8 cellular contexts compared by ENCODE assay signal in genomic region chr5:112210430-112211005, GRCh38.
DNase-seq lines count a peak whose midpoint lies in the region; ATAC-seq, FAIRE-seq and TF ChIP-seq lines count a peak whose summit lies in the region.

No MANE protein-coding gene starts in this region.

- H3K4me1 Mint-ChIP-seq in nephron = peaks cover 6% of the 10 kb centered on the region

- H3K4me3 Mint-ChIP-seq in nephron = no peak overlapping the region

- H3K9me3 Mint-ChIP-seq in nephron = no peaks in the 10 kb centered on the region

- peak; percentile 69 for DNase-seq in OCI-M1 (lab: John Stamatoyannopoulos, UW)
- DNase-seq in epithelial cell of proximal tubule (ENCODE audit: low read depth) = no peak
- DNase-seq in activated CD8-positive, alpha-beta memory T cell treated with anti-CD3 and anti-CD28 coated beads, Interleukin-2, amount 50 U/mL, for 4 hours = no peak
- DNase-seq in ureter (ENCODE audit: low spot score) = no peak

- no peaks in the 10 kb centered on the region for H3K36me3 Mint-ChIP-seq in nephron (ENCODE audit: low read depth)

- H3K27me3 Mint-ChIP-seq in nephron (ENCODE audit: low read depth) = peaks cover 5% of the 10 kb centered on the region

- TF ChIP-seq CTCF in GM12872 (IDR thresholded peaks at IDR 0.05; ENCODE audit: insufficient read depth, low read depth, low read length) = peak; percentile 40; the same call in 1 of the 3 replicates
- TF ChIP-seq CTCF in epithelial cell of proximal tubule (conservative IDR thresholded peaks at IDR 0.05; ENCODE audit: low read depth, low read length) = peak; percentile 81
- peak; percentile 64 to 72 (median 65) for TF ChIP-seq CTCF in nephron (IDR thresholded peaks at IDR 0.05; ENCODE audit: unreplicated experiment in 3 of 3)

- H3K27ac Mint-ChIP-seq in nephron = no peak overlapping the region

- ATAC-seq in HG03108 (IDR thresholded peaks at IDR 0.05; ENCODE audit: unreplicated experiment) = no peak

- FAIRE-seq in A204.1 (lab: Jason Lieb, UNC) = peak; percentile 57

- H3K4me3 ChIP-seq in epithelial cell of proximal tubule (ENCODE audit: low read depth, low read length) = no peak overlapping the region
